In genomic region chr17:40551874-40552768, GRCh38 we compare ENCODE assay signal across 8 cellular contexts. TPM values are rescaled to one million over a fixed set of nuclear protein-coding genes. Genes with fewer than 3 reads are reported as not detected.
DNase-seq lines count a peak whose midpoint lies in the region; ATAC-seq and TF ChIP-seq lines count a peak whose summit lies in the region.

No MANE protein-coding gene starts in this region.

- H3K4me3 ChIP-seq in BJ (ENCODE audit: low read depth, low read length) (no peak overlapping the region), MG63 (no peak overlapping the region), brain microvascular endothelial cell (ENCODE audit: low read depth, low read length) (peak overlapping the region; percentile 9), lower lobe of right lung (no peak overlapping the region), tibial artery (no peak overlapping the region)

- in situ Hi-C loops in brain microvascular endothelial cell (cut with HindIII; ENCODE audit: low pct_ligation_motif_present, low sequenced_read_pairs) = no loop called here

- POLR2A ChIA-PET in BJ (lab: Charles Lee) = interaction anchor here (0.6 to 1.8 kb wide), 4 partner anchors 9 to 102 kb away, joined by 4 to 8 read pairs (median 6); no protein-coding TSS in a partner anchor

- H3K27ac ChIP-seq in brain microvascular endothelial cell (peak overlapping the region; percentile 100), lower lobe of right lung (peak overlapping the region; percentile 83), tibial artery (peak overlapping the region; percentile 78 to 79)

- H3K36me3 ChIP-seq in BJ (ENCODE audit: control insufficient read depth, insufficient read depth, low read length) (no peaks in the 10 kb centered on the region), MG63 (no peaks in the 10 kb centered on the region), brain microvascular endothelial cell (replicated peaks) (no peaks in the 10 kb centered on the region), lower lobe of right lung (no peaks in the 10 kb centered on the region), tibial artery (no peaks in the 10 kb centered on the region)

- CTCF ChIA-PET in BJ (lab: Yijun Ruan, JAX) = interaction anchor here (1.1 to 19.2 kb wide), 5 partner anchors 8 to 112 kb away, joined by 3 to 382 read pairs (median 7); partner anchors contain the start of gene IGFBP4

- DNase-seq in BJ (ENCODE audit: low read depth) = peak; percentile 97
- peak; percentile 40 for DNase-seq in MG63
- DNase-seq in brain microvascular endothelial cell = peak; percentile 99
- DNase-seq in lower lobe of right lung = peak; percentile 49
- DNase-seq in tibial artery = peak; percentile 81 to 91
- no peak for DNase-seq in AML-193 (lab: John Stamatoyannopoulos, UW)
- no peak for DNase-seq in NCI-H748 treated with DMSO at 0.1 percent for 48 hours (lab: John Stamatoyannopoulos, UW)

- H3K4me1 ChIP-seq in lower lobe of right lung = peaks cover 97% of the 10 kb centered on the region
- peaks cover 10 to 75% (median 53%) of the 10 kb centered on the region in 4 donors for H3K4me1 ChIP-seq in tibial artery

- no peak for ATAC-seq in lower lobe of right lung
- ATAC-seq in GM18868 (IDR thresholded peaks at IDR 0.05; ENCODE audit: unreplicated experiment) = no peak

- no peaks in the 10 kb centered on the region for H3K9me3 ChIP-seq in MG63
- H3K9me3 ChIP-seq in lower lobe of right lung = no peaks in the 10 kb centered on the region
- no peaks in the 10 kb centered on the region for H3K9me3 ChIP-seq in tibial artery

- intact Hi-C loops in lower lobe of right lung (cut with DNase I) (no loop called here), tibial artery (cut with DNase I; ENCODE audit: low total_unique reads) (no loop called here)

- H3K27me3 ChIP-seq in BJ (ENCODE audit: control insufficient read depth, insufficient read depth, low read length) (no peaks in the 10 kb centered on the region), MG63 (no peaks in the 10 kb centered on the region), brain microvascular endothelial cell (replicated peaks) (no peaks in the 10 kb centered on the region), lower lobe of right lung (ENCODE audit: low read depth) (no peaks in the 10 kb centered on the region), tibial artery (no peaks in the 10 kb centered on the region)

- TF ChIP-seq CTCF in BJ (IDR thresholded peaks at IDR 0.05; ENCODE audit: insufficient read depth, low read depth, low read length) (no peak), brain microvascular endothelial cell (IDR thresholded peaks at IDR 0.05; ENCODE audit: low read depth, low read length, missing control alignments) (peak; percentile 3), lower lobe of right lung (IDR thresholded peaks at IDR 0.05) (no peak), tibial artery (IDR thresholded peaks at IDR 0.05) (no peak)

RNA-seq across cellular contexts. Expression of gene CCR7, which starts 13.2 kb away (rescaled TPM):
- 0.07 and 0.45 TPM in 2 replicates for polyA plus RNA-seq in BJ (2011; rRNA removed)
- polyA minus RNA-seq in BJ (2011; rRNA and poly(A)+ RNA removed) = 0.21 and 0.33 TPM in 2 replicates
- total RNA-seq in MG63 (2014; rRNA removed; shearing (Covaris generic); ENCODE audit: low replicate concordance) = not detected in 2 replicates
- total RNA-seq in lower lobe of right lung = 2.2 TPM

RNA-seq across cellular contexts. Expression of gene TNS4, which starts 50.7 kb away (rescaled TPM):
- polyA plus RNA-seq in BJ (2011; rRNA removed) = 0.12 and 0.40 TPM in 2 replicates
- polyA minus RNA-seq in BJ (2011; rRNA and poly(A)+ RNA removed) = 0.26 and 1.00 TPM in 2 replicates
- not detected in 2 replicates for total RNA-seq in MG63 (2014; rRNA removed; shearing (Covaris generic); ENCODE audit: low replicate concordance)
- 0.68 TPM for total RNA-seq in lower lobe of right lung

Comparison
In these comparisons a context has a peak if more than half of its experiments do, and no peak if none do; other contexts are left out.
1. DNase-seq: peak in BJ (single experiment), MG63 (single experiment), brain microvascular endothelial cell (single experiment), lower lobe of right lung (single experiment) and tibial artery (2 of 2); none in AML-193 (0 of 2) and NCI-H748 treated with DMSO at 0.1 percent for 48 hours (single experiment).
2. Peak in every context shown above with its lines, with median percentiles within 50 percentile points of each other: H3K27ac ChIP-seq.